Comparison of ENCODE assay signal across 8 cellular contexts in genomic region chr12:56157201-56158028, GRCh38. TPM values are rescaled to one million over a fixed set of nuclear protein-coding genes. Genes with fewer than 3 reads are reported as not detected.
DNase-seq lines count a peak whose midpoint lies in the region; ATAC-seq and TF ChIP-seq lines count a peak whose summit lies in the region.

No MANE protein-coding gene starts in this region.

- ATAC-seq in HG02798 (IDR thresholded peaks at IDR 0.05; ENCODE audit: poor library complexity, unreplicated experiment) (peak; percentile 28), T-cell (replicated peaks in 1 of 4) (peak; percentile 53 to 61 (median 56)), right cardiac atrium (peak; percentile 47 to 59), psoas muscle (peak; percentile 18 to 58 (median 32))

- CTCF ChIA-PET in T-cell (lab: Charles Lee) = interaction anchor here in 1 of 2 donors (0.7 to 3.0 kb wide), 2 partner anchors 30 to 306 kb away, joined by 3 to 10 read pairs; partner anchors contain the start of gene ESYT1

- POLR2A ChIA-PET in T-cell (lab: Charles Lee) = no interaction called here

- WGBS in right cardiac atrium = 6% methylated on average over 45 of the region's 45 CpGs
- 13 to 15% (median 13%) methylated on average over 42 to 45 of the region's 45 CpGs for WGBS in psoas muscle, 3 donors

- H3K27me3 ChIP-seq in right cardiac atrium (ENCODE audit: control insufficient read depth, insufficient read depth) (no peaks in the 10 kb centered on the region), psoas muscle (ENCODE audit: insufficient read depth in 3 of 3, low read length in 2 of 3) (no peaks in the 10 kb centered on the region)

- H3K4me1 ChIP-seq in right cardiac atrium (ENCODE audit: control insufficient read depth, insufficient read depth, low read length) (peaks cover 7% of the 10 kb centered on the region), psoas muscle (peaks cover 37% of the 10 kb centered on the region)

- no peaks in the 10 kb centered on the region for H3K27me3 Mint-ChIP-seq in T-cell

- peaks cover 29% of the 10 kb centered on the region for H3K36me3 Mint-ChIP-seq in T-cell

- H3K4me3 ChIP-seq in right cardiac atrium (ENCODE audit: low read length) (peak overlapping the region; percentile 95), psoas muscle (peak overlapping the region; percentile 95)

- no peaks in the 10 kb centered on the region for H3K9me3 ChIP-seq in right cardiac atrium (ENCODE audit: control insufficient read depth, low read length)
- no peaks in the 10 kb centered on the region for H3K9me3 ChIP-seq in psoas muscle

- TF ChIP-seq CTCF in GM12872 (IDR thresholded peaks at IDR 0.05; ENCODE audit: insufficient read depth, low read depth, low read length) (peak; percentile 60), psoas muscle (IDR thresholded peaks at IDR 0.05) (peak; percentile 49)

- H3K27ac Mint-ChIP-seq in T-cell = peak overlapping the region; percentile 92 to 94

- peak overlapping the region; percentile 89 to 99 (median 97) for H3K4me3 Mint-ChIP-seq in T-cell

- H3K9me3 Mint-ChIP-seq in T-cell = no peaks in the 10 kb centered on the region

- H3K4me1 Mint-ChIP-seq in T-cell = peaks cover 48 to 64% (median 61%) of the 10 kb centered on the region in 3 donors

- intact Hi-C loops in right cardiac atrium (cut with DNase I) (loop anchor here in 1 of 4 donors (2.0 to 5.0 kb wide), 2 partner anchors 29 to 40 kb away; partner anchors contain the start of genes ESYT1, RPL41 and ZC3H10), psoas muscle (cut with DNase I) (loop anchor here (2.0 to 5.0 kb wide), 2 partner anchors 35 kb away; no protein-coding TSS in a partner anchor)

- H3K36me3 ChIP-seq in psoas muscle (ENCODE audit: insufficient read depth in 1 of 2, low read depth in 1 of 2) = peaks cover 18 to 30% of the 10 kb centered on the region in 2 donors

- H3K27ac ChIP-seq in angular gyrus (ENCODE audit: low read depth, low read length) = peak overlapping the region; percentile 91
- H3K27ac ChIP-seq in right cardiac atrium (ENCODE audit: low read length) = peak overlapping the region; percentile 59
- peak overlapping the region; percentile 94 for H3K27ac ChIP-seq in psoas muscle

- DNase-seq in NCI-H146 (lab: John Stamatoyannopoulos, UW) (peak; percentile 95), T-cell (peak; percentile 19 to 67 (median 46)), right cardiac atrium (peak; percentile 80 to 90 (median 87)), psoas muscle (peak; percentile 77 to 89)
- no peak for DNase-seq in NK-92 treated with Interleukin-12 subunit alpha and Interleukin-12 subunit beta, amount 100 ng/mL, for 24 hours (lab: John Stamatoyannopoulos, UW)

RNA-seq across cellular contexts. Expression of gene MYL6, which starts 0.7 kb away (rescaled TPM):
- total RNA-seq in T-cell (100 to 1,000 TPM; 506 to 663 (median 569) TPM), right cardiac atrium (1,000 to 10,000 TPM in 1 of 4 donors, 100 to 1,000 TPM in 3; 592 to 1,178 (median 826) TPM), psoas muscle (100 to 1,000 TPM; 216 to 395 (median 291) TPM)
- polyA plus RNA-seq in right cardiac atrium (1,131 TPM), psoas muscle (100 to 1,000 TPM; 384 to 711 (median 489) TPM)

RNA-seq across cellular contexts. Expression of gene MYL6B, which starts 5.0 kb away (rescaled TPM):
- total RNA-seq in T-cell (10 to 100 TPM in 1 of 5 donors, 1 to 10 TPM in 4; 5.9 to 12.4 (median 7.7) TPM), right cardiac atrium (10 to 100 TPM; 48.4 to 74.6 (median 60.2) TPM), psoas muscle (1,000 to 10,000 TPM in 1 of 4 donors, 100 to 1,000 TPM in 3; 113 to 2,222 (median 606) TPM)
- polyA plus RNA-seq in right cardiac atrium (65.7 TPM), psoas muscle (100 to 1,000 TPM; 151 to 786 (median 413) TPM)

RNA-seq across cellular contexts. Expression of gene ESYT1, which starts 29.3 kb away (rescaled TPM):
- total RNA-seq in T-cell (100 to 1,000 TPM; 181 to 298 (median 276) TPM), right cardiac atrium (10 to 100 TPM; 30.7 to 38.5 (median 33.6) TPM), psoas muscle (10 to 100 TPM; 36.7 to 57.4 (median 44.4) TPM)
- polyA plus RNA-seq in right cardiac atrium (29.1 TPM), psoas muscle (10 to 100 TPM; 20.2 to 40.6 (median 21.0) TPM)

RNA-seq across cellular contexts. Expression of gene SMARCC2, which starts 31.9 kb away (rescaled TPM):
- total RNA-seq in T-cell (100 to 1,000 TPM; 135 to 160 (median 159) TPM), right cardiac atrium (10 to 100 TPM; 63.2 to 94.6 (median 72.2) TPM), psoas muscle (10 to 100 TPM; 49.8 to 78.7 (median 69.7) TPM)
- polyA plus RNA-seq in right cardiac atrium (28.6 TPM), psoas muscle (10 to 100 TPM; 16.5 to 46.1 (median 26.5) TPM)

RNA-seq across cellular contexts. Expression of gene ZC3H10, which starts 39.3 kb away (rescaled TPM):
- 10 to 100 TPM in 3 of 5 donors, 1 to 10 TPM in 2; 8.4 to 15.1 (median 11.4) TPM for total RNA-seq in T-cell
- total RNA-seq in right cardiac atrium = 1 to 10 TPM; 6.1 to 8.6 (median 6.7) TPM
- 2.7 TPM for polyA plus RNA-seq in right cardiac atrium
- total RNA-seq in psoas muscle = 10 to 100 TPM in 1 of 4 donors, 1 to 10 TPM in 3; 5.0 to 10.3 (median 6.6) TPM
- polyA plus RNA-seq in psoas muscle = 1 to 10 TPM; 3.5 to 7.8 (median 4.5) TPM
